ENCODE assay signal across 9 cellular contexts in the genomic region with DNA sequence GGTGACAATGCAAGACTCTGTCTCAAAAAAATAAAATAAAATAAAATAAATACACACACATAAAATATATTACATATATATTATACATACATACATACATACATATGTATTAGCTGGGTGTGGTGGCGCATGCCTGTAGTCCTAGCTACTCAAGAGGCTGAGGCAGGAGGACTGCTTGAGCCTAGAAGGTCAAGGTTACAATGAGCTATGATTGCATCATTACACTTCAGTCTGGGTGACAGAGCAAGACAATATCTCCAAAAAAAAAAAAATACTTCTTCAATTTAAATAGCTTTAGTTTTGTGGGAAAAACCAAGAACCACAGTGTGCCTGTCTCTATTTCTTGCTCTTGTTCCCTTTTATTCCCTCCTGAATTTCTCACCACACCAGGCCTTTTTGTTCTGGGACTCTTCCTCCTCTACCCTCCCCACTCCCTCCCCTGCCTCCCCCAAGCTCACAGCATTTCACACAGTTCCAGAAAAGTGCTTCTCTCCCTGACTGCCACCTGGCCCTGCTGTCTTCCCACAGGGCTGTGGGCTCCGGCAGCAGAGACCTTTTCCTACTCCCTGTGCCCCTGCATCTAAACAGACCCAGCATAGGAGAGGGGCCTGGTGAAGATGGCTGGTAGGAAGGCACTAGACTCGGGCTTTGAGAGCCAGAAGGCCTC. TPM values are rescaled to one million over a fixed set of nuclear protein-coding genes. Genes with fewer than 3 reads are reported as not detected.
DNase-seq lines count a peak whose midpoint lies in the region; ATAC-seq and TF ChIP-seq lines count a peak whose summit lies in the region.
"Had no signal": no experiment of that assay in that cellular context is flagged by ENCODE, and none has a peak within 500 bp of the region (broad histone marks: within the 10 kb centered on the region; RNA-seq: fewer than 3 reads in every experiment).

No MANE protein-coding gene starts in this region.

- no peak overlapping the region for H2BK120ac ChIP-seq in mesendoderm (ENCODE audit: low read depth, low read length)

- H3K79me1 ChIP-seq in mesendoderm (ENCODE audit: low read length) = no peaks in the 10 kb centered on the region

- no peaks in the 10 kb centered on the region for H3K79me2 ChIP-seq in mesendoderm (ENCODE audit: control insufficient read depth, insufficient read depth, low read length)

- no peak overlapping the region for H2BK5ac ChIP-seq in mesendoderm (ENCODE audit: low read length)

- whole genome bisulfite sequencing in mesendoderm (ENCODE audit: extremely low coverage, insufficient coverage, low lambda C conversion rate) = no CpG with 5 or more reads among the region's 3 CpGs

- H4K5ac ChIP-seq in mesendoderm (ENCODE audit: low read length) = no peak overlapping the region

- intact Hi-C loops in posterior vena cava (cut with DNase I) = no loop called here

- H2AK5ac ChIP-seq in mesendoderm (ENCODE audit: low read length) = no peak overlapping the region

- no peaks in the 10 kb centered on the region for H3K27me3 ChIP-seq in mesendoderm (ENCODE audit: insufficient read depth, low read length, poor library complexity)

- no peaks in the 10 kb centered on the region for H3K4me1 ChIP-seq in mesendoderm (ENCODE audit: control insufficient read depth, low read depth, low read length)

- DNase-seq in GM10248 (ENCODE audit: extremely low spot score) (peak; percentile 41), SIG-M5 (lab: John Stamatoyannopoulos, UW) (peak; percentile 68), mesendoderm (peak; percentile 53), NCI-H2029 treated with DMSO at 0.1 percent for 48 hours (lab: John Stamatoyannopoulos, UW) (no peak), posterior vena cava (ENCODE audit: low spot score) (no peak), NCI-H82 (lab: John Stamatoyannopoulos, UW) (no peak)
- no peak for DNase-seq in effector CD8-positive, alpha-beta T cell (lab: John Stamatoyannopoulos, UW)
- DNase-seq: NCI-H526 treated with DMSO at 0.1 percent for 48 hours had no signal

- ATAC-seq in GM21786 (IDR thresholded peaks at IDR 0.05; ENCODE audit: unreplicated experiment) = peak; percentile 8

- H3K23ac ChIP-seq in mesendoderm (ENCODE audit: low read length) = no peak overlapping the region

- H3K27ac ChIP-seq in mesendoderm (ENCODE audit: low read depth, low read length) = no peak overlapping the region

- H3K4ac ChIP-seq in mesendoderm (ENCODE audit: low read depth, low read length) = no peak overlapping the region

- H3K36me3 ChIP-seq in mesendoderm (ENCODE audit: control insufficient read depth, insufficient read depth, low read length) = no peaks in the 10 kb centered on the region

- no peak overlapping the region for H4K8ac ChIP-seq in mesendoderm (ENCODE audit: low read depth, low read length)

- no peak overlapping the region for H2BK15ac ChIP-seq in mesendoderm (replicated peaks; ENCODE audit: low read depth)

- H3K4me2 ChIP-seq in mesendoderm (ENCODE audit: low read length) = no peak overlapping the region

- H3K18ac ChIP-seq in mesendoderm (ENCODE audit: low read length) = peak overlapping the region; percentile 64

- H3K9ac ChIP-seq in mesendoderm (ENCODE audit: low read length) = peak overlapping the region; percentile 0

- CTCF ChIA-PET in GM10248 (lab: Yijun Ruan, JAX) = interaction anchor here (0.9 to 10.4 kb wide), 15 partner anchors 9 to 816 kb away, joined by 3 to 224 read pairs (median 6); no protein-coding TSS in a partner anchor

- POLR2A ChIA-PET in GM10248 (lab: Yijun Ruan, JAX) = no interaction called here

- H3K4me3 ChIP-seq in mesendoderm (ENCODE audit: low read length) = no peak overlapping the region

- no peak for TF ChIP-seq CTCF in GM10248 (IDR thresholded peaks at IDR 0.05; ENCODE audit: control extremely low read depth, extremely low read depth, low read depth, missing control alignments)

- peak overlapping the region; percentile 82 for H3K56ac ChIP-seq in mesendoderm (ENCODE audit: low read length)

RNA-seq across cellular contexts. Expression of a gene that starts 1.3 kb away (rescaled TPM):
- polyA plus RNA-seq in mesendoderm (2013, experiment 1 of 2) = not detected
- polyA plus RNA-seq in mesendoderm (2013, experiment 2 of 2) = not detected
- under 1 TPM in 1 of 2 donors, not detected in 1; 0.05 TPM for total RNA-seq in posterior vena cava

Comparison
In these comparisons a context has a peak if more than half of its experiments do, and no peak if none do; other contexts are left out.
1. DNase-seq: peak in GM10248 (single experiment), SIG-M5 (single experiment) and mesendoderm (single experiment); none in NCI-H2029 treated with DMSO at 0.1 percent for 48 hours (single experiment), effector CD8-positive, alpha-beta T cell (single experiment), posterior vena cava (single experiment) and NCI-H82 (single experiment).